8 cellular contexts compared by ENCODE assay signal in genomic region chr6:81938014-81938761, GRCh38.
A peak's percentile ranks its signal among the peaks of the same experiment; 100 is the strongest.
DNase-seq lines count a peak whose midpoint lies in the region; ATAC-seq and TF ChIP-seq lines count a peak whose summit lies in the region.

No MANE protein-coding gene starts in this region.

- no peak overlapping the region for H2AFZ ChIP-seq in MM.1S (ENCODE audit: low read length)

- peak overlapping the region; percentile 22; the same call in 1 of the 2 replicates for H3K4me2 ChIP-seq in MM.1S (ENCODE audit: low read depth, low read length)

- no peaks in the 10 kb centered on the region for H3K9me2 ChIP-seq in MM.1S (replicated peaks; ENCODE audit: insufficient read depth, low read length)

- H3K36me3 ChIP-seq in MM.1S (replicated peaks; ENCODE audit: insufficient read depth, low read length) (no peaks in the 10 kb centered on the region), spleen (no peaks in the 10 kb centered on the region)

- peak; percentile 82 for DNase-seq in AG09309 (ENCODE audit: low read depth)
- peak; percentile 66 for DNase-seq in MM.1S
- peak; percentile 94 to 96 for DNase-seq in erythroblast (lab: John Stamatoyannopoulos, UW)
- DNase-seq in spleen = no peak
- no peak for DNase-seq in effector CD4-positive, alpha-beta T cell
- DNase-seq in COR-L47 (lab: John Stamatoyannopoulos, UW) = no peak

- no peak for TF ChIP-seq POLR2A in erythroblast (IDR thresholded peaks at IDR 0.05; ENCODE audit: low read length)
- no peak for TF ChIP-seq POLR2A in spleen (IDR thresholded peaks at IDR 0.05)

- WGBS in spleen, 5 donors = 32 to 55% (median 38%) methylated on average over 4 of the region's 4 CpGs

- ATAC-seq in GM21786 (IDR thresholded peaks at IDR 0.05; ENCODE audit: unreplicated experiment) = peak; percentile 88

- H3K9ac ChIP-seq in MM.1S (ENCODE audit: low read length) = no peak overlapping the region

- H4K20me1 ChIP-seq in MM.1S (ENCODE audit: insufficient read depth, low read length) = no peaks in the 10 kb centered on the region

- intact Hi-C loops in spleen (cut with DNase I; ENCODE audit: low total_unique reads) = no loop called here

- no peaks in the 10 kb centered on the region for H3K79me2 ChIP-seq in MM.1S (ENCODE audit: low read length)

- peaks cover 9% of the 10 kb centered on the region for H3K4me1 ChIP-seq in MM.1S (ENCODE audit: low read length)
- peaks cover 0 to 11% (median 0%) of the 10 kb centered on the region in 6 donors for H3K4me1 ChIP-seq in spleen

- H3K9me3 ChIP-seq in MM.1S (replicated peaks; ENCODE audit: insufficient read depth, low read length) = no peaks in the 10 kb centered on the region
- no peaks in the 10 kb centered on the region for H3K9me3 ChIP-seq in spleen

- H3K27ac ChIP-seq in MM.1S (ENCODE audit: low read length) (peak overlapping the region; percentile 31; the same call in 1 of the 2 replicates), skin epidermis (peak overlapping the region in 15 of 21 experiments; percentile 10 to 79 (median 53)), spleen (no peak overlapping the region)

- H3K27me3 ChIP-seq in MM.1S (replicated peaks; ENCODE audit: insufficient read depth, low read length) (no peaks in the 10 kb centered on the region), spleen (replicated peaks in 1 of 7) (no peaks in the 10 kb centered on the region)

- no peak for TF ChIP-seq CTCF in AG09309 (IDR thresholded peaks at IDR 0.05; ENCODE audit: control insufficient read depth, insufficient read depth, low read depth, low read length, missing control alignments)
- no peak for TF ChIP-seq CTCF in MM.1S (IDR thresholded peaks at IDR 0.05; ENCODE audit: low read length)
- TF ChIP-seq CTCF in spleen (IDR thresholded peaks at IDR 0.05 in 8 of 11, conservative IDR thresholded peaks at IDR 0.05 in 3 of 11) = no peak

- H3F3A ChIP-seq in MM.1S (ENCODE audit: insufficient read depth, low read length) = no peaks in the 10 kb centered on the region

- no peak overlapping the region for H3K4me3 ChIP-seq in AG09309 (ENCODE audit: control insufficient read depth, low read depth, low read length)
- no peak overlapping the region for H3K4me3 ChIP-seq in MM.1S (ENCODE audit: low read length)
- H3K4me3 ChIP-seq in skin epidermis = no peak overlapping the region
- no peak overlapping the region for H3K4me3 ChIP-seq in spleen

Comparison
In these comparisons a context has a peak if more than half of its experiments do, and no peak if none do; other contexts are left out.
1. DNase-seq: peak in AG09309 (single experiment), MM.1S (single experiment) and erythroblast (2 of 2); none in spleen (single experiment), effector CD4-positive, alpha-beta T cell (single experiment) and COR-L47 (single experiment).
2. H3K27ac ChIP-seq: peak in MM.1S (single experiment) and skin epidermis (15 of 21); none in spleen (0 of 8).